ENCODE assay signal across 13 cellular contexts in genomic region chr4:115126487-115126886, GRCh38. TPM values are rescaled to one million over a fixed set of nuclear protein-coding genes. Genes with fewer than 3 reads are reported as not detected.
"Had no signal": no experiment of that assay in that cellular context is flagged by ENCODE, and none has a peak within 500 bp of the region (broad histone marks: within the 10 kb centered on the region; RNA-seq: fewer than 3 reads in every experiment).

No MANE protein-coding gene starts in this region.

- H2AFZ ChIP-seq: neural progenitor cell had no signal

- H3K9ac ChIP-seq: neural progenitor cell had no signal

- H3K4me2 ChIP-seq: neural progenitor cell had no signal

- H3K36me3 ChIP-seq: esophagus muscularis mucosa, neural progenitor cell, pancreas, upper lobe of right lung had no signal

- H3K27ac ChIP-seq: esophagus muscularis mucosa, neural progenitor cell, pancreas, upper lobe of right lung had no signal

- H3K27me3 ChIP-seq: esophagus muscularis mucosa, neural progenitor cell, pancreas, upper lobe of right lung had no signal

- ATAC-seq: pancreas, upper lobe of right lung had no signal

- DNase-seq: activated CD4-positive, CD25-positive, alpha-beta regulatory T cell; activated T-cell treated with anti-CD3 and anti-CD28 coated beads, Interleukin-2, amount 50 U/mL, for 1 hour; amniotic stem cell; hypothalamus; pancreas; retina; stimulated activated CD4-positive, alpha-beta T cell treated with anti-CD3 and anti-CD28 coated beads, Interleukin-15, amount 100 ng/mL, for 24 hours; stimulated activated CD4-positive, alpha-beta T cell treated with anti-CD3 and anti-CD28 coated beads, Interleukin-4, amount 100 ng/mL, for 24 hours; upper lobe of right lung had no signal

- H3K9me3 ChIP-seq: esophagus muscularis mucosa, pancreas, upper lobe of right lung had no signal

- H3K4me1 ChIP-seq: esophagus muscularis mucosa, upper lobe of right lung had no signal

- H3K4me3 ChIP-seq: esophagus muscularis mucosa, neural progenitor cell, pancreas, upper lobe of right lung had no signal

RNA-seq across cellular contexts. Expression of gene NDST4, which starts 13.1 kb away (rescaled TPM):
- total RNA-seq: esophagus muscularis mucosa, fibroblast of villous mesenchyme, lower leg skin, pancreas, upper lobe of right lung had no signal
- polyA plus RNA-seq: pancreas had no signal
